ENCODE assay signal across 8 cellular contexts in the genomic region with DNA sequence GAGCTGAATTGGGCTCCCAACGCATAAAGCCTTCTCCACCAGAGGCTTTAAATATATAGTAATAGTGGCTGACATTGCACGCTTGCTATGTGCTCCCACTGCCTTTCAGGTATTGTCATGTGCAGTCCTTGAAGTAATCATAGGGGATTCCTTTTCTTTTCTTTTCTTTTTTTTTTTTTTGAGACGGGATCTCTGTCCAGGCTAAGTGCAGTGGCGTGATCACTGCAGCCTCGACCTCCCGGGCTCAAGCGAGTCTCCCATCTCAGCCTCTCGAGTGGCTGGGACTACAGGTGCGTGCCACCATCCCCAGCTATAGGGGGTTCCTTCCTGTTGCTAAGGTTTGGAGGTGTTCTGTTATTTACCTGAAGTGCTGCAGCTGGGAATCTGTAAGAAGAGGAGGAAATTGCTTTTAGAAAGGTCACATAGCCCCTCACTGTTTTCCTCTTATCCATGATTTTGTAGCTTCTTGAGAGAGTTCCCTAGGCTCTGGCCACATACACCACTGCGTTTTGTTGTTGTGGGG. TPM values are rescaled to one million over a fixed set of nuclear protein-coding genes. Genes with fewer than 3 reads are reported as not detected.
DNase-seq lines count a peak whose midpoint lies in the region; ATAC-seq and TF ChIP-seq lines count a peak whose summit lies in the region.

No MANE protein-coding gene starts in this region.

- CTCF ChIA-PET in Caco-2 (lab: Charles Lee), result interaction anchor here (1.4 to 1.9 kb wide), 3 partner anchors 17 to 175 kb away, joined by 3 to 13 read pairs (median 4); partner anchors contain the start of gene BECN1
- CTCF ChIA-PET in HEK293T (lab: Yijun Ruan, JAX), result interaction anchor here (1.5 kb wide), 1 partner anchor 36 kb away, joined by 3 read pairs; no protein-coding TSS in a partner anchor

- WGBS in esophagus squamous epithelium, 2 donors, result 2 to 10% methylated on average over 10 of the region's 10 CpGs

- H3K9me3 Mint-ChIP-seq in Caco-2 (ENCODE audit: unreplicated experiment), result no peaks in the 10 kb centered on the region

- peaks cover 12% of the 10 kb centered on the region for H3K4me1 Mint-ChIP-seq in Caco-2 (ENCODE audit: low read depth, unreplicated experiment)

- H3K4me1 ChIP-seq in Caco-2 (peaks cover 16% of the 10 kb centered on the region), RWPE2 (ENCODE audit: insufficient read depth, poor library complexity, severe bottlenecking) (peaks cover 36% of the 10 kb centered on the region), esophagus squamous epithelium (peaks cover 20 to 58% (median 36%) of the 10 kb centered on the region in 3 donors), parathyroid adenoma (peaks cover 12% of the 10 kb centered on the region)

- H3K79me2 ChIP-seq in parathyroid adenoma, result peaks cover 11% of the 10 kb centered on the region

- H3K27ac ChIP-seq in RWPE2 (ENCODE audit: poor library complexity, severe bottlenecking) (peak overlapping the region; percentile 85), esophagus squamous epithelium (peak overlapping the region; percentile 86 to 98 (median 96)), parathyroid adenoma (peak overlapping the region; percentile 87)

- DNase-seq in Caco-2 (no peak), RWPE2 (ENCODE audit: low spot score) (no peak), esophagus squamous epithelium (lab: John Stamatoyannopoulos, UW) (no peak), SHP77 treated with DMSO at 0.1 percent for 48 hours (lab: John Stamatoyannopoulos, UW) (no peak), HEK293T (ENCODE audit: extremely low spot score) (no peak), NCI-H2196 (lab: John Stamatoyannopoulos, UW; ENCODE audit: unreplicated experiment) (no peak), NCI-H2196 treated with DMSO at 0.1 percent for 48 hours (lab: John Stamatoyannopoulos, UW; ENCODE audit: unreplicated experiment) (no peak)

- H3K27ac Mint-ChIP-seq in Caco-2 (ENCODE audit: unreplicated experiment), result peak overlapping the region; percentile 99

- BruUV-seq in Caco-2 (replicated peaks; lab: Mats Ljungman, UMichigan), result no TSS peak

- peak overlapping the region; percentile 32 for H3K9ac ChIP-seq in parathyroid adenoma

- peaks cover 80% of the 10 kb centered on the region for H3K36me3 Mint-ChIP-seq in Caco-2 (ENCODE audit: insufficient read depth, unreplicated experiment)

- ATAC-seq in RWPE2 (ENCODE audit: low read depth), result no peak

- peak overlapping the region; percentile 83 for H2AFZ ChIP-seq in parathyroid adenoma

- peaks cover 3% of the 10 kb centered on the region; the same call in 1 of the 2 replicates for H3K36me3 ChIP-seq in Caco-2 (ENCODE audit: control insufficient read depth, insufficient read depth, low read length)
- H3K36me3 ChIP-seq in RWPE2 (ENCODE audit: low read depth), result peaks cover 53% of the 10 kb centered on the region
- H3K36me3 ChIP-seq in esophagus squamous epithelium, result peaks cover 10 to 55% (median 28%) of the 10 kb centered on the region in 3 donors
- H3K36me3 ChIP-seq in parathyroid adenoma (ENCODE audit: control insufficient read depth, insufficient read depth, low read length), result no peaks in the 10 kb centered on the region

- no peak for TF ChIP-seq CTCF in Caco-2 (IDR thresholded peaks at IDR 0.05; ENCODE audit: insufficient read depth in 1 of 2, low read depth in 1 of 2, low read length in 1 of 2, severe bottlenecking in 1 of 2, unreplicated experiment in 1 of 2)
- no peak for TF ChIP-seq CTCF in RWPE2 (IDR thresholded peaks at IDR 0.05; ENCODE audit: poor library complexity, severe bottlenecking)
- TF ChIP-seq CTCF in esophagus squamous epithelium (IDR thresholded peaks at IDR 0.05), result no peak
- TF ChIP-seq CTCF in parathyroid adenoma (IDR thresholded peaks at IDR 0.05), result no peak

- POLR2A ChIA-PET in Caco-2 (lab: Charles Lee), result interaction anchor here (0.6 to 2.0 kb wide), 10 partner anchors 8 to 1212 kb away, joined by 3 to 37 read pairs (median 15); partner anchors contain the start of genes IFI35, JUP, TMEM106A and VAT1
- POLR2A ChIA-PET in HEK293T (lab: Yijun Ruan, JAX), result interaction anchor here (0.6 to 3.6 kb wide), 18 partner anchors 8 to 485 kb away, joined by 3 to 50 read pairs (median 16); partner anchors contain the start of genes AARSD1, BECN1, DHX8 and IFI35

- H3K4me2 ChIP-seq in parathyroid adenoma (ENCODE audit: low read length), result peak overlapping the region; percentile 70

- H3K4me3 Mint-ChIP-seq in Caco-2 (ENCODE audit: unreplicated experiment), result peak overlapping the region; percentile 90

- no peaks in the 10 kb centered on the region for H3K27me3 ChIP-seq in Caco-2 (replicated peaks; ENCODE audit: control insufficient read depth, insufficient read depth, low read length)
- H3K27me3 ChIP-seq in RWPE2 (ENCODE audit: insufficient read depth, poor library complexity, severe bottlenecking), result no peaks in the 10 kb centered on the region
- H3K27me3 ChIP-seq in esophagus squamous epithelium, result no peaks in the 10 kb centered on the region
- H3K27me3 ChIP-seq in parathyroid adenoma (ENCODE audit: control insufficient read depth, insufficient read depth, low read length), result no peaks in the 10 kb centered on the region

- TF ChIP-seq POLR2A in esophagus squamous epithelium (IDR thresholded peaks at IDR 0.05), result no peak

- intact Hi-C loops in Caco-2 (cut with micrococcal nuclease; ENCODE audit: unreplicated experiment), result loop anchor here (2.0 kb wide), 1 partner anchor 18 kb away; the partner anchor contains the start of genes PTGES3L and RUNDC1
- intact Hi-C loops in esophagus squamous epithelium (cut with DNase I), result no loop called here

- H3K27me3 Mint-ChIP-seq in Caco-2 (ENCODE audit: insufficient read depth, unreplicated experiment), result no peaks in the 10 kb centered on the region

- peak overlapping the region; percentile 59 for H3K4me3 ChIP-seq in Caco-2 (ENCODE audit: low read depth, low read length)
- peak overlapping the region; percentile 74 for H3K4me3 ChIP-seq in RWPE2 (ENCODE audit: severe bottlenecking)
- peak overlapping the region; percentile 53 to 95 (median 75) for H3K4me3 ChIP-seq in esophagus squamous epithelium
- H3K4me3 ChIP-seq in parathyroid adenoma (ENCODE audit: low read depth, low read length), result peak overlapping the region; percentile 76

- no peaks in the 10 kb centered on the region for H3K9me3 ChIP-seq in Caco-2
- H3K9me3 ChIP-seq in RWPE2 (ENCODE audit: severe bottlenecking), result no peaks in the 10 kb centered on the region
- H3K9me3 ChIP-seq in esophagus squamous epithelium, result no peaks in the 10 kb centered on the region
- H3K9me3 ChIP-seq in parathyroid adenoma (ENCODE audit: control insufficient read depth, low read length), result no peaks in the 10 kb centered on the region

TF ChIP-seq in HEK293T, 16 proteins besides CTCF, POLR2A, EP300 and RAD21:
- no peak for TF ChIP-seq CTBP1 (IDR thresholded peaks at IDR 0.05; ENCODE audit: borderline replicate concordance)
- TF ChIP-seq SP1 (IDR thresholded peaks at IDR 0.05), result no peak
- no peak for TF ChIP-seq ZNF384 (IDR thresholded peaks at IDR 0.05)
- no peak for TF ChIP-seq FOXK2 (IDR thresholded peaks at IDR 0.05)
- no peak for TF ChIP-seq L3MBTL2 (conservative IDR thresholded peaks at IDR 0.05)
- no peak for TF ChIP-seq HDGF (IDR thresholded peaks at IDR 0.05; ENCODE audit: borderline replicate concordance)
- no peak for TF ChIP-seq LEF1 (IDR thresholded peaks at IDR 0.05; ENCODE audit: borderline replicate concordance)
- TF ChIP-seq NFRKB (IDR thresholded peaks at IDR 0.05), result no peak
- no peak for TF ChIP-seq BHLHE40 (IDR thresholded peaks at IDR 0.05; ENCODE audit: borderline replicate concordance)
- TF ChIP-seq ELF4 (IDR thresholded peaks at IDR 0.05), result no peak
- no peak for TF ChIP-seq PKNOX1 (IDR thresholded peaks at IDR 0.05)
- no peak for TF ChIP-seq FOXA1 (IDR thresholded peaks at IDR 0.05)
- TF ChIP-seq FOXM1 (IDR thresholded peaks at IDR 0.05; ENCODE audit: borderline replicate concordance), result no peak
- TF ChIP-seq TARDBP (IDR thresholded peaks at IDR 0.05), result no peak
- no peak for TF ChIP-seq SUZ12 (IDR thresholded peaks at IDR 0.05)
- no peak for TF ChIP-seq ARNT (IDR thresholded peaks at IDR 0.05)

RNA-seq across cellular contexts. Expression of gene RPL27, which starts 0.8 kb away (rescaled TPM):
- total RNA-seq in Caco-2 (2022) (1,565 and 1,613 TPM in 2 replicates), esophagus squamous epithelium (1,000 to 10,000 TPM in 3 of 4 donors, 100 to 1,000 TPM in 1; 775 to 1,810 (median 1,289) TPM)

RNA-seq across cellular contexts. Expression of gene IFI35, which starts 7.5 kb away (rescaled TPM):
- total RNA-seq in Caco-2 (2022), result 9.4 and 10.2 TPM in 2 replicates
- total RNA-seq in esophagus squamous epithelium, result 10 to 100 TPM in 3 of 4 donors, 1 to 10 TPM in 1; 5.9 to 24.4 (median 13.6) TPM

RNA-seq across cellular contexts. Expression of gene RUNDC1, which starts 18.7 kb away (rescaled TPM):
- total RNA-seq in Caco-2 (2022) (17.6 and 18.2 TPM in 2 replicates), esophagus squamous epithelium (1 to 10 TPM; 7.4 to 9.8 (median 8.5) TPM)

RNA-seq across cellular contexts. Expression of gene PTGES3L, which starts 19.2 kb away (rescaled TPM):
- total RNA-seq in Caco-2 (2022) (1.1 and 1.2 TPM in 2 replicates), esophagus squamous epithelium (1 to 10 TPM in 1 of 4 donors, under 1 TPM in 1, not detected in 2; 0.27 to 1.1 TPM)

RNA-seq across cellular contexts. Expression of gene VAT1, which starts 23.1 kb away (rescaled TPM):
- total RNA-seq in Caco-2 (2022), result 227 and 236 TPM in 2 replicates
- 100 to 1,000 TPM in 3 of 4 donors, 10 to 100 TPM in 1; 50.5 to 154 (median 110) TPM for total RNA-seq in esophagus squamous epithelium
